In genomic region chr1:167630568-167631385, GRCh38 we compare ENCODE assay signal across 1 cellular context.
A peak's percentile ranks its signal among the peaks of the same experiment; 100 is the strongest.
TF ChIP-seq lines count a peak whose summit lies in the region.

No MANE protein-coding gene starts in this region.

TF ChIP-seq in K562, 482 proteins besides CTCF, POLR2A, EP300 and RAD21 (continued from another document):
- TF ChIP-seq CREB3 (tag; conservative IDR thresholded peaks at IDR 0.05; ENCODE audit: low read depth) (no peak), KLF16 (IDR thresholded peaks at IDR 0.05) (no peak), MLLT1 (IDR thresholded peaks at IDR 0.05) (0 out of 4 replicates have a peak, but pooled peaks of 1 of the 2 experiments have one; percentile 69), NKRF (IDR thresholded peaks at IDR 0.05; ENCODE audit: borderline replicate concordance) (0 out of 2 replicates have a peak, but pooled peaks have one; percentile 10), MAFF (IDR thresholded peaks at IDR 0.05; ENCODE audit: low read length) (no peak), TAF15 (IDR thresholded peaks at IDR 0.05; ENCODE audit: low read depth, low read length) (no peak), E2F3 (CRISPR knock-in tag; IDR thresholded peaks at IDR 0.05) (no peak), MEF2A (IDR thresholded peaks at IDR 0.05; ENCODE audit: control insufficient read depth, low read depth, low read length) (0 out of 2 replicates have a peak, but pooled peaks have one; percentile 2), HMG20B (CRISPR knock-in tag; IDR thresholded peaks at IDR 0.05) (no peak), KLF1 (tag; IDR thresholded peaks at IDR 0.05) (0 out of 2 replicates have a peak, but pooled peaks have one; percentile 1), ZNF717 (CRISPR knock-in tag; IDR thresholded peaks at IDR 0.05) (no peak), CEBPZ (IDR thresholded peaks at IDR 0.05; ENCODE audit: borderline replicate concordance, low read depth, low read length) (no peak), KAT7 (CRISPR knock-in tag; IDR thresholded peaks at IDR 0.05; ENCODE audit: borderline replicate concordance) (peak; percentile 12; the same call in 1 of the 2 replicates), POLR3A (IDR thresholded peaks at IDR 0.05; ENCODE audit: borderline replicate concordance, extremely low read depth, insufficient read depth, insufficient read length) (no peak), CSDE1 (IDR thresholded peaks at IDR 0.05) (no peak; a peak in 1 of 4 replicates), CHD4 (IDR thresholded peaks at IDR 0.05; ENCODE audit: insufficient read depth, insufficient replicate concordance, low read depth, low read length, poor library complexity, severe bottlenecking) (no peak), ARID4B (CRISPR knock-in tag; IDR thresholded peaks at IDR 0.05) (no peak; the same call in 1 of the 2 replicates), CBX1 (IDR thresholded peaks at IDR 0.05; ENCODE audit: low read depth) (no peak), STAT5B (CRISPR knock-in tag; IDR thresholded peaks at IDR 0.05) (no peak), NFE2L1 (tag; IDR thresholded peaks at IDR 0.05; ENCODE audit: borderline replicate concordance, low read depth) (no peak), SMARCA4 (IDR thresholded peaks at IDR 0.05) (peak; percentile 32; the same call in 1 of the 2 replicates), NR0B1 (IDR thresholded peaks at IDR 0.05; ENCODE audit: partially characterized antibody) (no peak), SMARCA5 (IDR thresholded peaks at IDR 0.05) (no peak), VEZF1 (CRISPR knock-in tag; IDR thresholded peaks at IDR 0.05) (no peak), ZNF586 (CRISPR knock-in tag; conservative IDR thresholded peaks at IDR 0.05) (0 out of 2 replicates have a peak, but pooled peaks have one; percentile 59)
TF ChIP-seq in K562: peak in this region for 29.
